In genomic region chr9:20623748-20624124, GRCh38 we compare ENCODE assay signal across 8 cellular contexts.
A peak's percentile ranks its signal among the peaks of the same experiment; 100 is the strongest.
DNase-seq lines count a peak whose midpoint lies in the region.

No MANE protein-coding gene starts in this region.

- H3K9me3 ChIP-seq in stomach smooth muscle (ENCODE audit: control insufficient read depth in 2 of 2, low read length in 2 of 2), result no peaks in the 10 kb centered on the region

- DNase-seq in NCI-H82 (lab: John Stamatoyannopoulos, UW), result peak; percentile 28
- DNase-seq in NCI-H82 treated with DMSO at 0.1 percent for 48 hours (lab: John Stamatoyannopoulos, UW; ENCODE audit: unreplicated experiment), result no peak
- DNase-seq in T-helper 2 cell treated with Interferon-gamma antibody and Interleukin-4, amounts not matched to agents 5 μg/mL and 100 μg/mL, for 36 hours (ENCODE audit: low spot score), result no peak
- DNase-seq in pons (ENCODE audit: low spot score), result no peak
- DNase-seq in activated effector memory CD4-positive, alpha-beta T cell treated with anti-CD3 and anti-CD28 coated beads, Interleukin-2, amount 50 U/mL, for 16 hours, result no peak
- DNase-seq in NCI-H2171 treated with DMSO at 0.1 percent for 48 hours (lab: John Stamatoyannopoulos, UW), result no peak

- H3K36me3 Mint-ChIP-seq in T-helper 2 cell treated with Interferon-gamma antibody and Interleukin-4, amounts not matched to agents 5 μg/mL and 100 μg/mL, for 36 hours (ENCODE audit: low read depth), result peaks cover 16% of the 10 kb centered on the region

- H3K27me3 ChIP-seq in stomach smooth muscle (ENCODE audit: control insufficient read depth in 1 of 2, insufficient read depth in 2 of 2, low read length in 2 of 2), result no peaks in the 10 kb centered on the region

- H3K36me3 ChIP-seq in stomach smooth muscle (ENCODE audit: control insufficient read depth in 2 of 2, insufficient read depth in 2 of 2, low read length in 2 of 2), result no peaks in the 10 kb centered on the region

- H3K9me3 Mint-ChIP-seq in T-helper 2 cell treated with Interferon-gamma antibody and Interleukin-4, amounts not matched to agents 5 μg/mL and 100 μg/mL, for 36 hours, result no peaks in the 10 kb centered on the region

- peak overlapping the region in 1 of 2 donors; percentile 71 for H3K9ac ChIP-seq in stomach smooth muscle (ENCODE audit: low read length in 2 of 2)

- H3K4me3 Mint-ChIP-seq in T-helper 2 cell treated with Interferon-gamma antibody and Interleukin-4, amounts not matched to agents 5 μg/mL and 100 μg/mL, for 36 hours, result peak overlapping the region; percentile 89

- peaks cover 6% of the 10 kb centered on the region for H3K4me1 ChIP-seq in stomach smooth muscle (ENCODE audit: control insufficient read depth, insufficient read depth, low read length)

- H3K4me1 Mint-ChIP-seq in T-helper 2 cell treated with Interferon-gamma antibody and Interleukin-4, amounts not matched to agents 5 μg/mL and 100 μg/mL, for 36 hours (ENCODE audit: low read depth), result peaks cover 34% of the 10 kb centered on the region

- H3K4me3 ChIP-seq in iPS-11a (ENCODE audit: low read depth, low read length), result peak overlapping the region; percentile 62
- H3K4me3 ChIP-seq in stomach smooth muscle (ENCODE audit: low read length in 2 of 2), result peak overlapping the region; percentile 94 to 95

- peaks cover 18% of the 10 kb centered on the region for H3K27me3 Mint-ChIP-seq in T-helper 2 cell treated with Interferon-gamma antibody and Interleukin-4, amounts not matched to agents 5 μg/mL and 100 μg/mL, for 36 hours (ENCODE audit: low read depth)

- H3K27ac ChIP-seq in stomach smooth muscle (ENCODE audit: low read length), result no peak overlapping the region

- peak overlapping the region; percentile 93 for H3K27ac Mint-ChIP-seq in T-helper 2 cell treated with Interferon-gamma antibody and Interleukin-4, amounts not matched to agents 5 μg/mL and 100 μg/mL, for 36 hours
